ENCODE assay signal across 7 cellular contexts in genomic region chrX:93177930-93178329, GRCh38.
"Had no signal": no experiment of that assay in that cellular context is flagged by ENCODE, and none has a peak within 500 bp of the region (broad histone marks: within the 10 kb centered on the region; RNA-seq: fewer than 3 reads in every experiment).

No MANE protein-coding gene starts in this region.

- H3K27ac Mint-ChIP-seq: IgD-negative memory B cell had no signal

- H3K4me1 ChIP-seq: HAP-1 had no signal

- H3K4me1 Mint-ChIP-seq: IgD-negative memory B cell had no signal

- H3K27me3 Mint-ChIP-seq: IgD-negative memory B cell had no signal

- H3K9me3 ChIP-seq: HAP-1 had no signal

- H3K36me3 Mint-ChIP-seq: IgD-negative memory B cell had no signal

- H3K36me3 ChIP-seq: HAP-1 had no signal

- H3K4me3 Mint-ChIP-seq: IgD-negative memory B cell had no signal

- ATAC-seq: HCT116 had no signal

- H3K4me3 ChIP-seq: HAP-1 had no signal

- DNase-seq: GOT3, H7, KG1 had no signal

- FAIRE-seq: HTR-8/SVneo had no signal
